Comparison of ENCODE assay signal across 9 cellular contexts in genomic region chr11:114060402-114061052, GRCh38. TPM values are rescaled to one million over a fixed set of nuclear protein-coding genes. Genes with fewer than 3 reads are reported as not detected.
DNase-seq lines count a peak whose midpoint lies in the region; TF ChIP-seq lines count a peak whose summit lies in the region.
"Had no signal": no experiment of that assay in that cellular context is flagged by ENCODE, and none has a peak within 500 bp of the region (broad histone marks: within the 10 kb centered on the region; RNA-seq: fewer than 3 reads in every experiment).

No MANE protein-coding gene starts in this region.

- H3K9me3 ChIP-seq in muscle layer of duodenum (ENCODE audit: control insufficient read depth in 1 of 2, low read length in 2 of 2), result no peaks in the 10 kb centered on the region
- H3K9me3 ChIP-seq in vagina, result no peaks in the 10 kb centered on the region

- H3K36me3 ChIP-seq in muscle layer of duodenum (ENCODE audit: control insufficient read depth in 1 of 2, insufficient read depth in 2 of 2, low read length in 2 of 2) (peaks cover 15 to 23% of the 10 kb centered on the region in 2 donors), vagina (peaks cover 4 to 27% of the 10 kb centered on the region in 2 donors)

- TF ChIP-seq POLR2A in erythroblast (IDR thresholded peaks at IDR 0.05; ENCODE audit: low read length) (no peak), vagina (IDR thresholded peaks at IDR 0.05) (no peak)

- intact Hi-C loops in vagina (cut with DNase I), result loop anchor here (2.0 to 5.0 kb wide), 3 partner anchors 96 to 192 kb away; no protein-coding TSS in a partner anchor

- TF ChIP-seq CTCF in vagina (IDR thresholded peaks at IDR 0.05), result no peak

- H3K4me3 ChIP-seq in muscle layer of duodenum (ENCODE audit: low read depth in 1 of 2, low read length in 2 of 2), result peak overlapping the region; percentile 83 to 97
- H3K4me3 ChIP-seq in vagina, result peak overlapping the region; percentile 81 to 97

- H3K27ac ChIP-seq in muscle layer of duodenum (ENCODE audit: low read length), result peak overlapping the region; percentile 83
- peak overlapping the region; percentile 96 for H3K27ac ChIP-seq in vagina

- H3K27me3 ChIP-seq in muscle layer of duodenum (ENCODE audit: low read depth, low read length) (peaks cover 4% of the 10 kb centered on the region), vagina (no peaks in the 10 kb centered on the region)

- H3K4me1 ChIP-seq in muscle layer of duodenum (ENCODE audit: control insufficient read depth in 1 of 2, insufficient read depth in 2 of 2, low read length in 2 of 2), result peaks cover 12 to 44% of the 10 kb centered on the region in 2 donors
- H3K4me1 ChIP-seq in vagina, result peaks cover 53% of the 10 kb centered on the region

- DNase-seq in NCI-H146 (lab: John Stamatoyannopoulos, UW) (peak; percentile 28), NCI-H146 treated with DMSO at 0.1 percent for 48 hours (lab: John Stamatoyannopoulos, UW; ENCODE audit: unreplicated experiment) (no peak), erythroblast (lab: John Stamatoyannopoulos, UW) (peak; percentile 54 to 55), vagina (ENCODE audit: extremely low spot score in 2 of 2) (no peak), SIG-M5 (lab: John Stamatoyannopoulos, UW) (no peak), medulla oblongata (ENCODE audit: extremely low spot score) (no peak)
- DNase-seq in activated CD4-positive, CD25-positive, alpha-beta regulatory T cell treated with anti-CD3 and anti-CD28 coated beads, Interleukin-2, amount 50 U/mL, for 72 hours, result peak; percentile 42

RNA-seq across cellular contexts. Expression of gene ZBTB16, which starts 1.0 kb away (rescaled TPM):
- 243 TPM for total RNA-seq in vagina
- total RNA-seq: Daoy had no signal

Comparison
In these comparisons a context has a peak if more than half of its experiments do, and no peak if none do; other contexts are left out.
1. DNase-seq: peak in NCI-H146 (single experiment), activated CD4-positive, CD25-positive, alpha-beta regulatory T cell treated with anti-CD3 and anti-CD28 coated beads, Interleukin-2, amount 50 U/mL, for 72 hours (single experiment) and erythroblast (2 of 2); none in NCI-H146 treated with DMSO at 0.1 percent for 48 hours (single experiment), vagina (0 of 2), SIG-M5 (single experiment) and medulla oblongata (single experiment).